ENCODE assay signal across 9 cellular contexts in the genomic region with DNA sequence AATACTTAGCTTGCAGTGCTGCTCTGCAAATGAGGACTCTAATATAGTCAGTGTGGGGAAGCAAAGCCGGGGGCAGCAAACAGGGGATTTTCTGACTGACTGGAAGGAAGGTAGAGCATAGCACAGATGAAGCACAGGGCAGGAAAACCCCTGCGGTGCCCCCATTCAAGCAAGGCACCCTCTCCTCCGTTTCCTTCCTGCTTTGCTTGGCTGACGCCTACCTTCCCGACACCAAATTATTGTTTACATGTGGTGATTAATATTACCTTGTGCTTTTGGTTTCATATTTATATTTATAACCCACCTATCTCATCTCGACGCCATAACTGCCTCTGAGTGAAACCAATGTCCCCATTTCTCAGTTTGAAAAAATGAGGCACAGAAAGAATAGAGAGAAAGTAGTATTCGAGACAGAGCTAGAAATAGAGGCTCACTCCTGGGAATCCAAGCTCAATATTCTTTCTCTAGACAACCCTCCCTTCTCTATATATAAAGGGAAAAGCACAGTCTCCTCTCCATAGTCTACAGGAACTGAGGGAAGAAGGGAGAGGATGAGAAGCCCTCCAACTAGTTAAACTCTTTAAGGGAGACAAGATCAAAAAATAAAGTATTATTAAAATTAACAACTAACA. TPM values are rescaled to one million over a fixed set of nuclear protein-coding genes. Genes with fewer than 3 reads are reported as not detected.
DNase-seq lines count a peak whose midpoint lies in the region; ATAC-seq, FAIRE-seq and TF ChIP-seq lines count a peak whose summit lies in the region.
"Had no signal": no experiment of that assay in that cellular context is flagged by ENCODE, and none has a peak within 500 bp of the region (broad histone marks: within the 10 kb centered on the region; RNA-seq: fewer than 3 reads in every experiment).

No MANE protein-coding gene starts in this region.

- peaks cover 11 to 34% of the 10 kb centered on the region in 2 experiments for H3K27me3 ChIP-seq in mesenchymal stem cell (ENCODE audit: control insufficient read depth in 1 of 2, insufficient read depth in 1 of 2, low read length in 2 of 2)

- H3K18ac ChIP-seq in mesenchymal stem cell (ENCODE audit: low read depth in 1 of 2, low read length in 2 of 2): no peak overlapping the region

- H3K36me3 Mint-ChIP-seq in central memory CD8-positive, alpha-beta T cell (ENCODE audit: insufficient read depth): peaks cover 13% of the 10 kb centered on the region

- ATAC-seq in HG02623 (IDR thresholded peaks at IDR 0.05; ENCODE audit: unreplicated experiment) (peak; percentile 80), HG02970 (IDR thresholded peaks at IDR 0.05; ENCODE audit: low FRiP score, unreplicated experiment) (no peak)
- ATAC-seq in central memory CD8-positive, alpha-beta T cell (replicated peaks; ENCODE audit: extremely low read depth, poor library complexity, severe bottlenecking): peak; percentile 100

- H2AK5ac ChIP-seq in mesenchymal stem cell (ENCODE audit: low read length, severe bottlenecking): no peak overlapping the region

- H3K27me3 Mint-ChIP-seq in central memory CD8-positive, alpha-beta T cell: no peaks in the 10 kb centered on the region

- no peak overlapping the region for H4K8ac ChIP-seq in mesenchymal stem cell (ENCODE audit: low read length)

- H3K79me1 ChIP-seq in mesenchymal stem cell (replicated peaks; ENCODE audit: low read length, poor library complexity, severe bottlenecking): no peaks in the 10 kb centered on the region

- H2BK120ac ChIP-seq in mesenchymal stem cell (ENCODE audit: low read depth, low read length): no peak overlapping the region

- no peak overlapping the region for H3K4me3 ChIP-seq in mesenchymal stem cell (ENCODE audit: insufficient read depth in 1 of 2, low read depth in 1 of 2, low read length in 2 of 2)

- peak; percentile 68 for DNase-seq in GM12892 (ENCODE audit: insufficient read length)
- peak; percentile 25 to 88 (median 67) for DNase-seq in T-helper 2 cell
- DNase-seq in central memory CD8-positive, alpha-beta T cell (ENCODE audit: low spot score in 2 of 2): peak; percentile 56 to 80
- peak; percentile 62 to 79 for DNase-seq in stimulated activated CD8-positive, alpha-beta memory T cell treated with anti-CD3 and anti-CD28 coated beads, Interleukin-15, amount 100 ng/mL, for 4 hours (ENCODE audit: low read depth in 2 of 2)
- DNase-seq in glomerular visceral epithelial cell (ENCODE audit: extremely low spot score): no peak
- no peak for DNase-seq in mesenchymal stem cell

- peak overlapping the region; percentile 49 for H3K4me3 Mint-ChIP-seq in central memory CD8-positive, alpha-beta T cell

- no peak overlapping the region for H2BK12ac ChIP-seq in mesenchymal stem cell (ENCODE audit: low read length in 2 of 2)

- H2BK15ac ChIP-seq in mesenchymal stem cell (ENCODE audit: low read depth, poor library complexity, severe bottlenecking): no peak overlapping the region

- H2AFZ ChIP-seq in mesenchymal stem cell (ENCODE audit: low read depth, low read length): no peak overlapping the region

- no peaks in the 10 kb centered on the region for H3K9me3 ChIP-seq in mesenchymal stem cell (ENCODE audit: control insufficient read depth, low read length)

- no peak overlapping the region for H3K4me2 ChIP-seq in mesenchymal stem cell (ENCODE audit: low read length, poor library complexity, severe bottlenecking)

- H3K23ac ChIP-seq in mesenchymal stem cell (ENCODE audit: low read length in 2 of 2): no peak overlapping the region

- H3K14ac ChIP-seq in mesenchymal stem cell (ENCODE audit: low read length in 2 of 2): no peak overlapping the region

- H3K4me1 Mint-ChIP-seq in central memory CD8-positive, alpha-beta T cell: peaks cover 16% of the 10 kb centered on the region

- H2BK5ac ChIP-seq in mesenchymal stem cell (ENCODE audit: low read depth, low read length, poor library complexity, severe bottlenecking): no peak overlapping the region

- H3K4ac ChIP-seq in mesenchymal stem cell (ENCODE audit: low read depth in 1 of 2, low read length in 2 of 2): no peak overlapping the region

- H3K27ac Mint-ChIP-seq in central memory CD8-positive, alpha-beta T cell (ENCODE audit: low read depth): peak overlapping the region; percentile 87

- H3K36me3 ChIP-seq in mesenchymal stem cell (ENCODE audit: control insufficient read depth in 1 of 2, insufficient read depth in 2 of 2, low read depth in 1 of 2, low read length in 2 of 2): peaks cover 0 to 23% of the 10 kb centered on the region in 2 experiments

- TF ChIP-seq POLR2A in GM12892 (IDR thresholded peaks at IDR 0.05; ENCODE audit: low read depth, low read length): 0 out of 2 replicates have a peak, but pooled peaks have one; percentile 25

- H3K27ac ChIP-seq in mesenchymal stem cell (ENCODE audit: low read length, poor library complexity, severe bottlenecking): no peak overlapping the region

- no peak overlapping the region for H3K9ac ChIP-seq in mesenchymal stem cell (ENCODE audit: low read length)

- no peak overlapping the region for H4K91ac ChIP-seq in mesenchymal stem cell (ENCODE audit: low read length)

- H3K4me1 ChIP-seq in mesenchymal stem cell (ENCODE audit: control insufficient read depth, insufficient read depth, low read depth, low read length): no peaks in the 10 kb centered on the region

- peak; percentile 96 for FAIRE-seq in GM12892 (lab: Jason Lieb, UNC)
- FAIRE-seq: colon had no signal

- no peaks in the 10 kb centered on the region for H3K9me3 Mint-ChIP-seq in central memory CD8-positive, alpha-beta T cell

- 79% methylated on average over 1 of the region's 8 CpGs for WGBS in mesenchymal stem cell

RNA-seq across cellular contexts. Expression of gene PIK3C2B, which starts 41.3 kb away (rescaled TPM):
- polyA plus RNA-seq in GM12892 (2012; ENCODE audit: missing spikeins): 12.0 TPM
- 3.7 TPM for polyA plus RNA-seq in mesenchymal stem cell (2013, experiment 1 of 2)
- polyA plus RNA-seq in mesenchymal stem cell (2013, experiment 2 of 2): 3.8 TPM

RNA-seq across cellular contexts. Expression of gene PPP1R15B, which starts 41.6 kb away (rescaled TPM):
- 19.6 TPM for polyA plus RNA-seq in GM12892 (2012; ENCODE audit: missing spikeins)
- polyA plus RNA-seq in mesenchymal stem cell (2013, experiment 1 of 2): 19.9 TPM
- 19.0 TPM for polyA plus RNA-seq in mesenchymal stem cell (2013, experiment 2 of 2)

Comparison
In these comparisons a context has a peak if more than half of its experiments do, and no peak if none do; other contexts are left out.
1. DNase-seq: peak in GM12892 (single experiment), T-helper 2 cell (5 of 5), central memory CD8-positive, alpha-beta T cell (2 of 2) and stimulated activated CD8-positive, alpha-beta memory T cell treated with anti-CD3 and anti-CD28 coated beads, Interleukin-15, amount 100 ng/mL, for 4 hours (2 of 2); none in glomerular visceral epithelial cell (single experiment) and mesenchymal stem cell (single experiment).